Comparison of ENCODE assay signal across 9 cellular contexts in genomic region chr22:36616682-36617081, GRCh38.
"Had no signal": no experiment of that assay in that cellular context is flagged by ENCODE, and none has a peak within 500 bp of the region (broad histone marks: within the 10 kb centered on the region; RNA-seq: fewer than 3 reads in every experiment).

No MANE protein-coding gene starts in this region.

- DNase-seq: GM23248, GOT3, H7, IMR-90, KG1 had no signal

- H3K9me3 ChIP-seq: HAP-1 had no signal

- H3K4me1 ChIP-seq: HAP-1 had no signal

- H3K9ac ChIP-seq: GM23248 had no signal

- H3K36me3 ChIP-seq: HAP-1 had no signal

- ATAC-seq: HCT116, K562 had no signal

- H3K27ac ChIP-seq: GM23248 had no signal

- H3K4me3 ChIP-seq: GM23248, HAP-1, K562 had no signal

- H2AFZ ChIP-seq: GM23248 had no signal

- FAIRE-seq: HTR-8/SVneo, K562 had no signal
